1 cellular context compared by ENCODE assay signal in the genomic region with DNA sequence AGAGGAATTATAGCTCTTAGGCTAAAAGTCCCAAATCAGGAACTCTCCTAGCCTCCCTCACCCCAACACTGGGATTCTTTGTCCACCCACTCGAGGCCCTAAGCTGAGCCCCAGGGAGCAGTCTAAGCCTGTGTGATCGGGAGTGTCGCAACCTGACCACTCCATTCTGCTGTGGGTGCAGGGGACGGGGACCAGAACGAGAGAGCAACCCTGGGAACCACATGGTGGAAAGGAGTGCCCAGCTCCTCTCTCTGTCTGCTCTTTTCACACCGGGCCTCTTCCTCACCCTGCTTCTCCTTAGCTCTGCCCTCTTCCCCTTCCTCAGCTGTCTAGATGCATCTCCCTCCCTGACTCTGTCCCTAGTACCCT.
TF ChIP-seq lines count a peak whose summit lies in the region.

No MANE protein-coding gene starts in this region.

TF ChIP-seq in GM23338, 12 proteins besides CTCF, POLR2A, EP300 and RAD21 (continued from another document):
- no peak for TF ChIP-seq ZNF462 (CRISPR knock-in tag; IDR thresholded peaks at IDR 0.05)
